In genomic region chr12:101018540-101018939, GRCh38 we compare ENCODE assay signal across 10 cellular contexts.
DNase-seq lines count a peak whose midpoint lies in the region; ATAC-seq, FAIRE-seq and TF ChIP-seq lines count a peak whose summit lies in the region.
"Had no signal": no experiment of that assay in that cellular context is flagged by ENCODE, and none has a peak within 500 bp of the region (broad histone marks: within the 10 kb centered on the region; RNA-seq: fewer than 3 reads in every experiment).

No MANE protein-coding gene starts in this region.

- DNase-seq in HS-5 (ENCODE audit: low read depth) = peak; percentile 78
- DNase-seq in K562 (ENCODE audit: extremely low read depth in 1 of 4, low spot score in 3 of 4) = no peak
- DNase-seq in keratinocyte (ENCODE audit: low read depth, low spot score) = peak; percentile 76
- no peak for DNase-seq in T1000 (lab: John Stamatoyannopoulos, UW)
- no peak for DNase-seq in GM10266 (ENCODE audit: extremely low spot score)
- DNase-seq: posterior cingulate gyrus had no signal

- in situ Hi-C loops in K562 (cut with MboI) = no loop called here

- BruUV-seq in K562 (replicated peaks; lab: Mats Ljungman, UMichigan) = no TSS peak

- no peak for FAIRE-seq in K562 (lab: Jason Lieb, UNC)
- FAIRE-seq in keratinocyte (lab: Jason Lieb, UNC) = peak; percentile 100

- H3K4me3 ChIP-seq in ACC112 (ENCODE audit: low read depth, low read length) = no peak overlapping the region
- H3K4me3 ChIP-seq in K562 = no peak overlapping the region
- H3K4me3 ChIP-seq in keratinocyte (ENCODE audit: control insufficient read depth in 2 of 3, extremely low read depth in 1 of 3, insufficient read depth in 2 of 3, low read depth in 1 of 3, low read length in 3 of 3) = no peak overlapping the region

- no peak for TF ChIP-seq RAD21 in K562 (CRISPR knock-in tag; conservative IDR thresholded peaks at IDR 0.05 in 1 of 2, IDR thresholded peaks at IDR 0.05 in 1 of 2)

- POLR2A ChIA-PET in K562 (lab: Yijun Ruan, JAX) = no interaction called here

- H3K9ac ChIP-seq in K562 (ENCODE audit: insufficient read depth in 1 of 2, low read depth in 2 of 2, low read length in 2 of 2) (no peak overlapping the region), keratinocyte (ENCODE audit: control insufficient read depth, extremely low read depth, insufficient read depth, low read length) (peak overlapping the region; percentile 40)

- no peaks in the 10 kb centered on the region for H3K9me1 ChIP-seq in K562 (ENCODE audit: control insufficient read depth, insufficient read depth, low read length)
- no peaks in the 10 kb centered on the region for H3K9me1 ChIP-seq in keratinocyte (ENCODE audit: control insufficient read depth, extremely low read depth, insufficient read depth, low read length)

- no peaks in the 10 kb centered on the region for H3K79me2 ChIP-seq in ACC112 (ENCODE audit: control insufficient read depth, insufficient read depth, low read length, unreplicated experiment)
- no peaks in the 10 kb centered on the region for H3K79me2 ChIP-seq in K562 (ENCODE audit: control insufficient read depth, insufficient read depth, low read length)
- no peaks in the 10 kb centered on the region for H3K79me2 ChIP-seq in keratinocyte (ENCODE audit: control insufficient read depth, insufficient read depth, low read length)

- WGBS in K562 (ENCODE audit: insufficient coverage, low coverage, missing lambda C conversion rate) = 0% methylated on average over 2 of the region's 2 CpGs

- dilution Hi-C loops in keratinocyte (cut with MboI; ENCODE audit: extremely low pct_ligation_motif_present, low sequenced_read_pairs) = no loop called here

- peaks cover 23% of the 10 kb centered on the region for H3K4me1 ChIP-seq in ACC112 (ENCODE audit: control insufficient read depth, insufficient read depth, low read length, unreplicated experiment)
- no peaks in the 10 kb centered on the region for H3K4me1 ChIP-seq in K562 (replicated peaks in 1 of 2; ENCODE audit: control insufficient read depth in 2 of 2, insufficient read depth in 2 of 2, low read length in 2 of 2)
- H3K4me1 ChIP-seq in keratinocyte (ENCODE audit: control insufficient read depth, extremely low read depth, insufficient read depth, low read length) = peaks cover 50% of the 10 kb centered on the region

- H2AFZ ChIP-seq in ACC112 (ENCODE audit: low read length, unreplicated experiment) = no peak overlapping the region
- H2AFZ ChIP-seq in K562 (ENCODE audit: low read depth, low read length) = no peak overlapping the region
- H2AFZ ChIP-seq in keratinocyte (ENCODE audit: control insufficient read depth, low read length) = no peak overlapping the region

- no peaks in the 10 kb centered on the region for H4K20me1 ChIP-seq in K562 (replicated peaks; ENCODE audit: control insufficient read depth, insufficient read depth, low read length)
- H4K20me1 ChIP-seq in keratinocyte (ENCODE audit: control insufficient read depth, extremely low read depth, insufficient read depth, low read length) = no peaks in the 10 kb centered on the region

- peak overlapping the region; percentile 18; the same call in 1 of the 2 replicates for H3K27ac ChIP-seq in ACC112 (ENCODE audit: low read depth, low read length)
- H3K27ac ChIP-seq in K562 (ENCODE audit: extremely low read depth, low read depth, low read length) = no peak overlapping the region
- peak overlapping the region; percentile 73 for H3K27ac ChIP-seq in keratinocyte (ENCODE audit: control insufficient read depth, insufficient read depth, low read length)
- H3K27ac ChIP-seq: C4-2B had no signal

- TF ChIP-seq POLR2A in K562 (conservative IDR thresholded peaks at IDR 0.05) = no peak

- H3K36me3 ChIP-seq in ACC112 (ENCODE audit: insufficient read depth, low read length) = no peaks in the 10 kb centered on the region
- H3K36me3 ChIP-seq in K562 (ENCODE audit: control insufficient read depth, insufficient read depth, low read length) = no peaks in the 10 kb centered on the region
- peaks cover 0 to 3% of the 10 kb centered on the region in 2 experiments for H3K36me3 ChIP-seq in keratinocyte (ENCODE audit: control insufficient read depth in 2 of 2, extremely low read depth in 1 of 2, insufficient read depth in 2 of 2, low read length in 2 of 2)

- ATAC-seq in K562 (no peak), HG02588 (IDR thresholded peaks at IDR 0.05; ENCODE audit: unreplicated experiment) (no peak), HG03460 (IDR thresholded peaks at IDR 0.05; ENCODE audit: unreplicated experiment) (no peak)

- CTCF ChIA-PET in K562 (lab: Yijun Ruan, JAX; ENCODE audit: low intra/inter-chr PET ratio) = no interaction called here

- TF ChIP-seq CTCF in K562 (IDR thresholded peaks at IDR 0.05 in 2 of 3, conservative IDR thresholded peaks at IDR 0.05 in 1 of 3; ENCODE audit: insufficient read depth in 2 of 3, low read depth in 1 of 3, low read length in 3 of 3) = no peak
- no peak for TF ChIP-seq CTCF in keratinocyte (optimal IDR thresholded peaks at IDR 0.05 in 1 of 3, IDR thresholded peaks at IDR 0.05 in 1 of 3, conservative IDR thresholded peaks at IDR 0.05 in 1 of 3; ENCODE audit: extremely low read depth in 1 of 3, insufficient read depth in 2 of 3, low read length in 3 of 3)
- TF ChIP-seq CTCF in GM10266 (IDR thresholded peaks at IDR 0.05; ENCODE audit: control insufficient read depth, insufficient read depth, low read depth, missing control alignments) = no peak

- no peak for TF ChIP-seq EP300 in K562 (IDR thresholded peaks at IDR 0.05; ENCODE audit: low read length)

- H3K9me3 ChIP-seq in K562 (replicated peaks; ENCODE audit: control insufficient read depth, insufficient read depth, low read depth, low read length) = no peaks in the 10 kb centered on the region
- peaks cover 5% of the 10 kb centered on the region for H3K9me3 ChIP-seq in keratinocyte (ENCODE audit: control insufficient read depth, low read depth, low read length)

- intact Hi-C loops in K562 (cut with micrococcal nuclease) = no loop called here

- H3K27me3 ChIP-seq in ACC112 (ENCODE audit: insufficient read depth, low read length) (no peaks in the 10 kb centered on the region), K562 (ENCODE audit: control insufficient read depth in 2 of 2, insufficient read depth in 2 of 2, low read length in 2 of 2) (no peaks in the 10 kb centered on the region), keratinocyte (ENCODE audit: control insufficient read depth, extremely low read depth, insufficient read depth, low read length) (no peaks in the 10 kb centered on the region)

- H3K4me2 ChIP-seq in K562 (ENCODE audit: insufficient read depth, low read length) = no peak overlapping the region
- H3K4me2 ChIP-seq in keratinocyte (ENCODE audit: control insufficient read depth, extremely low read depth, insufficient read depth, low read depth, low read length) = peak overlapping the region; percentile 43

TF ChIP-seq in K562, 482 proteins besides CTCF, POLR2A, EP300 and RAD21:
- TF ChIP-seq NCOR1 (IDR thresholded peaks at IDR 0.05) (no peak), MAFG (tag; conservative IDR thresholded peaks at IDR 0.05) (peak; percentile 17; the same call in 1 of the 2 replicates)

Comparison
In these comparisons a context has a peak if more than half of its experiments do, and no peak if none do; other contexts are left out.
1. DNase-seq: peak in HS-5 (single experiment) and keratinocyte (single experiment); none in K562 (0 of 4), T1000 (single experiment) and GM10266 (single experiment).